8 cellular contexts compared by ENCODE assay signal in genomic region chr18:7946724-7947377, GRCh38.
DNase-seq lines count a peak whose midpoint lies in the region; ATAC-seq and TF ChIP-seq lines count a peak whose summit lies in the region.

No MANE protein-coding gene starts in this region.

- H3K36me3 Mint-ChIP-seq in WTC11 = no peaks in the 10 kb centered on the region

- CTCF ChIA-PET in WTC11 (lab: Charles Lee) = no interaction called here

- peak overlapping the region; percentile 86 for H3K27ac ChIP-seq in ACC112 (ENCODE audit: low read depth, low read length)

- no peaks in the 10 kb centered on the region for H3K9me3 Mint-ChIP-seq in WTC11

- POLR2A ChIA-PET in WTC11 (lab: Charles Lee) = no interaction called here

- no peaks in the 10 kb centered on the region for H3K79me2 ChIP-seq in ACC112 (ENCODE audit: control insufficient read depth, insufficient read depth, low read length, unreplicated experiment)

- ATAC-seq in WTC11 (peak; percentile 81), GM21737 (IDR thresholded peaks at IDR 0.05; ENCODE audit: unreplicated experiment) (no peak), HG03342 (IDR thresholded peaks at IDR 0.05; ENCODE audit: unreplicated experiment) (no peak)

- no peak for TF ChIP-seq CTCF in WTC11 (IDR thresholded peaks at IDR 0.05)

- peaks cover 56% of the 10 kb centered on the region for H3K4me1 ChIP-seq in ACC112 (ENCODE audit: control insufficient read depth, insufficient read depth, low read length, unreplicated experiment)

- no peak overlapping the region for H3K4me3 Mint-ChIP-seq in WTC11

- peak; percentile 82 for DNase-seq in HCEC 1CT
- no peak for DNase-seq in WTC11 (ENCODE audit: low spot score)
- DNase-seq in head of caudate nucleus = peak in 38 of 42 donors; percentile 9 to 78 (median 50)
- peak; percentile 73 for DNase-seq in renal cortical epithelial cell (ENCODE audit: low read depth)
- no peak for DNase-seq in OCI-M2 (lab: John Stamatoyannopoulos, UW; ENCODE audit: unreplicated experiment)

- H3K27me3 ChIP-seq in ACC112 (ENCODE audit: insufficient read depth, low read length) = no peaks in the 10 kb centered on the region

- no peaks in the 10 kb centered on the region for H3K27me3 Mint-ChIP-seq in WTC11 (ENCODE audit: low read depth)

- peak overlapping the region; percentile 56 for H2AFZ ChIP-seq in ACC112 (ENCODE audit: low read length, unreplicated experiment)

- H3K27ac Mint-ChIP-seq in WTC11 = no peak overlapping the region

- H3K4me1 Mint-ChIP-seq in WTC11 = peaks cover 6% of the 10 kb centered on the region

- H3K4me3 ChIP-seq in ACC112 (ENCODE audit: low read depth, low read length) = peak overlapping the region; percentile 67

- H3K36me3 ChIP-seq in ACC112 (ENCODE audit: insufficient read depth, low read length) = peaks cover 4% of the 10 kb centered on the region; the same call in 1 of the 2 replicates

- intact Hi-C loops in head of caudate nucleus (cut with DNase I) = no loop called here

TF ChIP-seq in WTC11, 78 proteins besides CTCF, POLR2A, EP300 and RAD21:
- TF ChIP-seq, protein P1, sequence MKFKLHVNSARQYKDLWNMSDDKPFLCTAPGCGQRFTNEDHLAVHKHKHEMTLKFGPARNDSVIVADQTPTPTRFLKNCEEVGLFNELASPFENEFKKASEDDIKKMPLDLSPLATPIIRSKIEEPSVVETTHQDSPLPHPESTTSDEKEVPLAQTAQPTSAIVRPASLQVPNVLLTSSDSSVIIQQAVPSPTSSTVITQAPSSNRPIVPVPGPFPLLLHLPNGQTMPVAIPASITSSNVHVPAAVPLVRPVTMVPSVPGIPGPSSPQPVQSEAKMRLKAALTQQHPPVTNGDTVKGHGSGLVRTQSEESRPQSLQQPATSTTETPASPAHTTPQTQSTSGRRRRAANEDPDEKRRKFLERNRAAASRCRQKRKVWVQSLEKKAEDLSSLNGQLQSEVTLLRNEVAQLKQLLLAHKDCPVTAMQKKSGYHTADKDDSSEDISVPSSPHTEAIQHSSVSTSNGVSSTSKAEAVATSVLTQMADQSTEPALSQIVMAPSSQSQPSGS (CRISPR knock-in tag; IDR thresholded peaks at IDR 0.05; ENCODE audit: borderline replicate concordance, low read depth) = no peak
- TF ChIP-seq, protein P2, sequence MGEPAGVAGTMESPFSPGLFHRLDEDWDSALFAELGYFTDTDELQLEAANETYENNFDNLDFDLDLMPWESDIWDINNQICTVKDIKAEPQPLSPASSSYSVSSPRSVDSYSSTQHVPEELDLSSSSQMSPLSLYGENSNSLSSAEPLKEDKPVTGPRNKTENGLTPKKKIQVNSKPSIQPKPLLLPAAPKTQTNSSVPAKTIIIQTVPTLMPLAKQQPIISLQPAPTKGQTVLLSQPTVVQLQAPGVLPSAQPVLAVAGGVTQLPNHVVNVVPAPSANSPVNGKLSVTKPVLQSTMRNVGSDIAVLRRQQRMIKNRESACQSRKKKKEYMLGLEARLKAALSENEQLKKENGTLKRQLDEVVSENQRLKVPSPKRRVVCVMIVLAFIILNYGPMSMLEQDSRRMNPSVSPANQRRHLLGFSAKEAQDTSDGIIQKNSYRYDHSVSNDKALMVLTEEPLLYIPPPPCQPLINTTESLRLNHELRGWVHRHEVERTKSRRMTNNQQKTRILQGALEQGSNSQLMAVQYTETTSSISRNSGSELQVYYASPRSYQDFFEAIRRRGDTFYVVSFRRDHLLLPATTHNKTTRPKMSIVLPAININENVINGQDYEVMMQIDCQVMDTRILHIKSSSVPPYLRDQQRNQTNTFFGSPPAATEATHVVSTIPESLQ (CRISPR knock-in tag; IDR thresholded peaks at IDR 0.05) = no peak
- TF ChIP-seq ZNF281 (CRISPR knock-in tag; IDR thresholded peaks at IDR 0.05) = no peak
- no peak for TF ChIP-seq MYBL2 (CRISPR knock-in tag; IDR thresholded peaks at IDR 0.05)
- no peak for TF ChIP-seq ZNF219 (CRISPR knock-in tag; IDR thresholded peaks at IDR 0.05; ENCODE audit: borderline replicate concordance)
- TF ChIP-seq GABPB1 (CRISPR knock-in tag; IDR thresholded peaks at IDR 0.05) = no peak
- no peak for TF ChIP-seq SMAD4 (CRISPR knock-in tag; IDR thresholded peaks at IDR 0.05)
- TF ChIP-seq, protein P3, sequence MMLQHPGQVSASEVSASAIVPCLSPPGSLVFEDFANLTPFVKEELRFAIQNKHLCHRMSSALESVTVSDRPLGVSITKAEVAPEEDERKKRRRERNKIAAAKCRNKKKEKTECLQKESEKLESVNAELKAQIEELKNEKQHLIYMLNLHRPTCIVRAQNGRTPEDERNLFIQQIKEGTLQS (CRISPR knock-in tag; conservative IDR thresholded peaks at IDR 0.05) = no peak
- no peak for TF ChIP-seq ZBTB21 (CRISPR knock-in tag; IDR thresholded peaks at IDR 0.05; ENCODE audit: borderline replicate concordance)
- no peak for TF ChIP-seq ZNF138 (CRISPR knock-in tag; conservative IDR thresholded peaks at IDR 0.05)
- TF ChIP-seq PRDM15 (CRISPR knock-in tag; IDR thresholded peaks at IDR 0.05) = no peak

Comparison
In these comparisons a context has a peak if more than half of its experiments do, and no peak if none do; other contexts are left out.
1. DNase-seq: peak in HCEC 1CT (single experiment), head of caudate nucleus (38 of 42) and renal cortical epithelial cell (single experiment); none in WTC11 (single experiment) and OCI-M2 (single experiment).